In the genomic region with DNA sequence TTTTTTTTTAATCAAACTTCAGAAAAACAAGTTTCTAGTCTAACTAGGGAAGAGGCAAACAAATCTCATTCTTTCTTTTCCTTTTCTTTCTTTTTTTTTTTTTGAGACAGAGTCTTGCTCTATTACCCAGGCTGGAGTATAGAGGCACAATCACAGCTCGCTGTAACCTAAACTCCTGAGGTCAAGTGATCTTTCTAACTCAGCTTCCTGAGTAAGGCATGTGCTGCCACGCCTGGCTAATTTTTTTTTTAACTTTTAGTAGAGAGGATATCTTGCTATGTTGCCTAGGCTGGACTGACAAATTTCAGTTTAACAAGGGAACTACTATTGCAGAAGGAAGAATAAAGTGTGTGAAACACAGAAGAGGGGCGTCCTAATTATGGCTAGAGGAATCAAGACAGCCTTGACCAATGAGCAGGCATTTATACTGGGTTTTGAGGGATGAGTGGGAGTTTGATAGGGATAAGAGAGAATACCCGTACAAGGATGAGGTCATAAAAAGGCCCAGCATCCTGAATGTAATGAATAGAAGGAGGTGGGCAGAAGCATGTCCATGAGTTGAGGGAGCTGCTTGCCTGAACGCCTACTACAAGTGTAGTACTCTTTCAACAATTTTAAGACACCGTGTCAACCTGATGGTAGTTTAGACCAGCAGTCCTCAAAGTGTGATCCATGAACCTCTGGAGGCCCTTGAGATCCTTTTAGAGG, we compare ENCODE assay signal across 2 cellular contexts.
A peak's percentile ranks its signal among the peaks of the same experiment; 100 is the strongest.
TF ChIP-seq lines count a peak whose summit lies in the region.

No MANE protein-coding gene starts in this region.

TF ChIP-seq in GM12891, 5 proteins besides CTCF, POLR2A, EP300 and RAD21 (continued from another document):
- TF ChIP-seq SPI1 (IDR thresholded peaks at IDR 0.05; ENCODE audit: low read depth, low read length) = no peak
TF ChIP-seq in GM12891: peak in this region for 1.

TF ChIP-seq in GM12878, 131 proteins besides CTCF, POLR2A, EP300 and RAD21 (continued from another document):
- peak; percentile 18; the same call in 1 of the 2 replicates for TF ChIP-seq PAX5 (IDR thresholded peaks at IDR 0.05; ENCODE audit: borderline replicate concordance, low read depth, low read length)
